Comparison of ENCODE assay signal across 27 cellular contexts in the genomic region with DNA sequence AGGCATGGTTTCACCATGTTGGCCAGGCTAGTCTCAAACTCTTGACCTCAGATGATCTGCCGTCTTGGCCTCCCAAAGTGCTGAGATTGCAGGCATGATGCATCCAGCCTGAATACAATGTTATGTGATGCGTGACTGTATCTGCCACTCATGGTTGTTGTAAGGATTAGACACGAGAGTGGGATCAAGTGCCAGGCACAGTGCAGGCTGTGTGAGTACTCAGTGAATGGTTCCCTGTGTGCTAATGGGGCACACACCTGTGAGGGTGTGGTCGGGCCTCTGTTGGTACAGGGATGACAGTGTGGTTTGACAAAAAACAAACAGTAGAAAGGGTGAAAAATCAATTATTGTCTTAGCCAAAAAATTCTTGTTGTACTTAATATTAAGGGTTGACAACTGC.
"Had no signal": no experiment of that assay in that cellular context is flagged by ENCODE, and none has a peak within 500 bp of the region (broad histone marks: within the 10 kb centered on the region; RNA-seq: fewer than 3 reads in every experiment).

No MANE protein-coding gene starts in this region.

- H3K27ac ChIP-seq: KMS-11, SJCRH30, SK-N-MC, WERI-Rb-1 had no signal

- H3K27me3 Mint-ChIP-seq: activated CD4-positive, alpha-beta memory T cell treated with anti-CD3 and anti-CD28 coated beads, Interleukin-2, amount 10 ng/mL, durations not matched to agents 7 days and 5 days; activated CD8-positive, alpha-beta memory T cell treated with anti-CD3 and anti-CD28 coated beads, Interleukin-2, amount 10 ng/mL, durations not matched to agents 7 days and 5 days; activated naive CD4-positive, alpha-beta T cell treated with anti-CD3 and anti-CD28 coated beads, Interleukin-2, amount 10 ng/mL, durations not matched to agents 7 days and 5 days; activated naive CD8-positive, alpha-beta T cell; activated naive CD8-positive, alpha-beta T cell treated with anti-CD3 and anti-CD28 coated beads, Interleukin-2, amount 50 U/mL, for 24 hours; activated T-cell treated with anti-CD3 and anti-CD28 coated beads, Interleukin-2, amount 50 U/mL, for 24 hours; brain had no signal

- H3K4me3 Mint-ChIP-seq: activated CD4-positive, alpha-beta memory T cell treated with anti-CD3 and anti-CD28 coated beads, Interleukin-2, amount 10 ng/mL, durations not matched to agents 7 days and 5 days; activated CD8-positive, alpha-beta memory T cell treated with anti-CD3 and anti-CD28 coated beads, Interleukin-2, amount 10 ng/mL, durations not matched to agents 7 days and 5 days; activated naive CD4-positive, alpha-beta T cell treated with anti-CD3 and anti-CD28 coated beads, Interleukin-2, amount 10 ng/mL, durations not matched to agents 7 days and 5 days; activated naive CD8-positive, alpha-beta T cell; activated naive CD8-positive, alpha-beta T cell treated with anti-CD3 and anti-CD28 coated beads, Interleukin-2, amount 50 U/mL, for 24 hours; activated T-cell treated with anti-CD3 and anti-CD28 coated beads, Interleukin-2, amount 50 U/mL, for 24 hours; brain had no signal

- H3K9me3 Mint-ChIP-seq: activated CD4-positive, alpha-beta memory T cell treated with anti-CD3 and anti-CD28 coated beads, Interleukin-2, amount 10 ng/mL, durations not matched to agents 7 days and 5 days; activated naive CD4-positive, alpha-beta T cell treated with anti-CD3 and anti-CD28 coated beads, Interleukin-2, amount 10 ng/mL, durations not matched to agents 7 days and 5 days; activated naive CD8-positive, alpha-beta T cell treated with anti-CD3 and anti-CD28 coated beads, Interleukin-2, amount 50 U/mL, for 24 hours; activated T-cell treated with anti-CD3 and anti-CD28 coated beads, Interleukin-2, amount 50 U/mL, for 24 hours; activated T-helper 2 cell treated with anti-CD3 and anti-CD28 coated beads, Interferon-gamma antibody, Interleukin-2, Interleukin-4, amounts not matched to agents 10 μg/mL and 5 μg/mL and 100 μg/mL, durations not matched to agents 14 hours and 24 hours and 36 hours; brain had no signal

- H3K9me3 ChIP-seq: SJCRH30 had no signal

- H3K4me2 ChIP-seq: KMS-11 had no signal

- H3K9ac ChIP-seq: KMS-11 had no signal

- H3K27me3 ChIP-seq: SJCRH30 had no signal

- H3K36me3 ChIP-seq: WERI-Rb-1 had no signal

- H3K4me1 Mint-ChIP-seq: activated CD4-positive, alpha-beta memory T cell treated with anti-CD3 and anti-CD28 coated beads, Interleukin-2, amount 10 ng/mL, durations not matched to agents 7 days and 5 days; activated CD8-positive, alpha-beta memory T cell treated with anti-CD3 and anti-CD28 coated beads, Interleukin-2, amount 10 ng/mL, durations not matched to agents 7 days and 5 days; activated naive CD8-positive, alpha-beta T cell treated with anti-CD3 and anti-CD28 coated beads, Interleukin-2, amount 50 U/mL, for 24 hours had no signal

- DNase-seq: activated CD4-positive, alpha-beta memory T cell treated with anti-CD3 and anti-CD28 coated beads, Interleukin-2, amount 10 ng/mL, durations not matched to agents 7 days and 5 days; activated CD4-positive, alpha-beta T cell treated with anti-CD3 and anti-CD28 coated beads for 1 hour; activated CD4-positive, alpha-beta T cell treated with anti-CD3 and anti-CD28 coated beads for 48 hours; activated CD4-positive, CD25-positive, alpha-beta regulatory T cell; activated CD8-positive, alpha-beta memory T cell treated with anti-CD3 and anti-CD28 coated beads for 24 hours; activated CD8-positive, alpha-beta memory T cell treated with anti-CD3 and anti-CD28 coated beads, Interleukin-2, amount 10 ng/mL, durations not matched to agents 7 days and 5 days; activated naive CD4-positive, alpha-beta T cell treated with anti-CD3 and anti-CD28 coated beads, Interleukin-2, amount 10 ng/mL, durations not matched to agents 7 days and 5 days; activated naive CD8-positive, alpha-beta T cell treated with anti-CD3 and anti-CD28 coated beads, Interleukin-2, amount 50 U/mL, for 24 hours; activated T-cell treated with anti-CD3 and anti-CD28 coated beads, Interleukin-2, amount 50 U/mL, for 24 hours; anterior cingulate cortex; caudate nucleus; cerebellar nuclear complex; NCI-H1092 treated with DMSO at 0.1 percent for 48 hours; NCI-H146; NCI-H187; NCI-H2081; NCI-H345; NCI-H524 treated with DMSO at 0.1 percent for 48 hours; SHP77; SJCRH30; T1000; WERI-Rb-1 had no signal

- H3K4me1 ChIP-seq: SJCRH30 had no signal

- H3K27ac Mint-ChIP-seq: activated CD4-positive, alpha-beta memory T cell treated with anti-CD3 and anti-CD28 coated beads, Interleukin-2, amount 10 ng/mL, durations not matched to agents 7 days and 5 days; activated CD8-positive, alpha-beta memory T cell treated with anti-CD3 and anti-CD28 coated beads, Interleukin-2, amount 10 ng/mL, durations not matched to agents 7 days and 5 days; activated naive CD4-positive, alpha-beta T cell treated with anti-CD3 and anti-CD28 coated beads, Interleukin-2, amount 10 ng/mL, durations not matched to agents 7 days and 5 days; activated naive CD8-positive, alpha-beta T cell; activated naive CD8-positive, alpha-beta T cell treated with anti-CD3 and anti-CD28 coated beads, Interleukin-2, amount 50 U/mL, for 24 hours; activated T-cell treated with anti-CD3 and anti-CD28 coated beads, Interleukin-2, amount 50 U/mL, for 24 hours; activated T-helper 2 cell treated with anti-CD3 and anti-CD28 coated beads, Interferon-gamma antibody, Interleukin-2, Interleukin-4, amounts not matched to agents 10 μg/mL and 5 μg/mL and 100 μg/mL, durations not matched to agents 14 hours and 24 hours and 36 hours; brain had no signal

- H3K4me3 ChIP-seq: SJCRH30, SK-N-MC had no signal
